ENCODE assay signal across 14 cellular contexts in the genomic region with DNA sequence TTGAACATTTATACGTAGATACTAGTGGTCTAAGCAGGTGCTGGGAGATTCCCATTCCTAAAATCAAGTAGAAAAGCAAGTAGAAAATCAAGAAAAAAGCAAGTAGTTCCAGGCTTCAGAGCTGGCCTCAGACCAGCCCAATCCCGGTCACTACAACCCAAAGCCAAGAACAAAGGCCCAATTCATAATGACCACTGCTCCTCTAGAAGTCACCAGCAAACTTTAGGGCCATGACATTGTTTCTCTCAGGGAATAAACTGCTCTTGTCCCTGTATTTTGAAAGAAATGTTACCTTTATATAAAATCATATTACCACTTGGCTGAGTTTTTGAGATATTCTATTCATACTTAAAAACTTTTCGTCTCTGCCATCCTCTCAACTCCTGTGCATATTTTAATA. TPM values are rescaled to one million over a fixed set of nuclear protein-coding genes. Genes with fewer than 3 reads are reported as not detected.
DNase-seq lines count a peak whose midpoint lies in the region; ATAC-seq and TF ChIP-seq lines count a peak whose summit lies in the region.
"Had no signal": no experiment of that assay in that cellular context is flagged by ENCODE, and none has a peak within 500 bp of the region (broad histone marks: within the 10 kb centered on the region; RNA-seq: fewer than 3 reads in every experiment).

No MANE protein-coding gene starts in this region.

- 38 to 49% methylated on average over 3 of the region's 3 CpGs for WGBS in heart right ventricle, 2 donors
- 49 to 52% methylated on average over 3 of the region's 3 CpGs for WGBS in tibial nerve, 2 donors

- TF ChIP-seq EP300 in tibial nerve (IDR thresholded peaks at IDR 0.05), result no peak

- DNase-seq in breast epithelium (ENCODE audit: low spot score in 2 of 2), result no peak
- DNase-seq in heart right ventricle, result no peak
- DNase-seq in neural crest cell (ENCODE audit: low read depth, low spot score), result no peak
- DNase-seq in tibial nerve (ENCODE audit: low spot score in 2 of 2), result no peak
- no peak for DNase-seq in activated CD4-positive, alpha-beta T cell treated with anti-CD3 and anti-CD28 coated beads, Interleukin-2, amount 50 U/mL, for 4 hours
- no peak for DNase-seq in CD4-positive, alpha-beta T cell
- DNase-seq in activated T-helper 1 cell treated with anti-CD3 and anti-CD28 coated beads, Interleukin-12 subunit alpha, Interleukin-12 subunit beta, Interleukin-2, Interleukin-4 antibody, amounts not matched to agents 30 ng/mL and 10 ng/mL and 1 ng/mL, durations not matched to agents 14 hours and 24 hours and 36 hours (ENCODE audit: low spot score), result no peak
- DNase-seq: activated CD8-positive, alpha-beta memory T cell treated with anti-CD3 and anti-CD28 coated beads, Interleukin-2, amount 50 U/mL, for 4 hours; Kasumi-1; NCI-H146; T-cell; upper lobe of right lung had no signal

- H3K4me3 ChIP-seq in breast epithelium (no peak overlapping the region), heart right ventricle (peak overlapping the region in 1 of 10 donors; percentile 2), tibial nerve (no peak overlapping the region)
- H3K4me3 ChIP-seq: upper lobe of right lung had no signal

- H3K27ac Mint-ChIP-seq in neural crest cell (ENCODE audit: unreplicated experiment), result peak overlapping the region; percentile 91
- H3K27ac Mint-ChIP-seq in CD4-positive, alpha-beta T cell, result no peak overlapping the region
- no peak overlapping the region for H3K27ac Mint-ChIP-seq in activated T-helper 1 cell treated with anti-CD3 and anti-CD28 coated beads, Interleukin-12 subunit alpha, Interleukin-12 subunit beta, Interleukin-2, Interleukin-4 antibody, amounts not matched to agents 30 ng/mL and 10 ng/mL and 1 ng/mL, durations not matched to agents 14 hours and 24 hours and 36 hours
- H3K27ac Mint-ChIP-seq: activated naive CD4-positive, alpha-beta T cell treated with anti-CD3 and anti-CD28 coated beads, Interleukin-2, amount 50 U/mL, for 72 hours; T-cell had no signal

- H3K9me3 ChIP-seq in breast epithelium (no peaks in the 10 kb centered on the region), heart right ventricle (no peaks in the 10 kb centered on the region), tibial nerve (no peaks in the 10 kb centered on the region)
- H3K9me3 ChIP-seq in CD4-positive, alpha-beta T cell (ENCODE audit: control insufficient read depth, low read length), result no peaks in the 10 kb centered on the region
- H3K9me3 ChIP-seq: upper lobe of right lung had no signal

- no peak for TF ChIP-seq CTCF in breast epithelium (IDR thresholded peaks at IDR 0.05)
- no peak for TF ChIP-seq CTCF in heart right ventricle (IDR thresholded peaks at IDR 0.05)
- TF ChIP-seq CTCF in neural crest cell (conservative IDR thresholded peaks at IDR 0.05), result no peak
- TF ChIP-seq CTCF in tibial nerve (IDR thresholded peaks at IDR 0.05), result no peak
- TF ChIP-seq CTCF in CD4-positive, alpha-beta T cell (IDR thresholded peaks at IDR 0.05), result no peak

- no peaks in the 10 kb centered on the region for H3K27me3 Mint-ChIP-seq in neural crest cell (ENCODE audit: low read depth)
- peaks cover 10% of the 10 kb centered on the region for H3K27me3 Mint-ChIP-seq in CD4-positive, alpha-beta T cell
- H3K27me3 Mint-ChIP-seq in activated T-helper 1 cell treated with anti-CD3 and anti-CD28 coated beads, Interleukin-12 subunit alpha, Interleukin-12 subunit beta, Interleukin-2, Interleukin-4 antibody, amounts not matched to agents 30 ng/mL and 10 ng/mL and 1 ng/mL, durations not matched to agents 14 hours and 24 hours and 36 hours (ENCODE audit: insufficient read depth), result peaks cover 2% of the 10 kb centered on the region

- no peaks in the 10 kb centered on the region for H3K36me3 ChIP-seq in breast epithelium
- peaks cover 0 to 6% (median 0%) of the 10 kb centered on the region in 9 donors for H3K36me3 ChIP-seq in heart right ventricle
- no peaks in the 10 kb centered on the region for H3K36me3 ChIP-seq in tibial nerve
- H3K36me3 ChIP-seq: upper lobe of right lung had no signal

- CTCF ChIA-PET in CD4-positive, alpha-beta T cell (lab: Charles Lee), result no interaction called here

- H3K36me3 Mint-ChIP-seq in neural crest cell (ENCODE audit: low read depth), result peaks cover 14% of the 10 kb centered on the region
- H3K36me3 Mint-ChIP-seq in CD4-positive, alpha-beta T cell (ENCODE audit: low read depth), result no peaks in the 10 kb centered on the region
- no peaks in the 10 kb centered on the region for H3K36me3 Mint-ChIP-seq in activated T-helper 1 cell treated with anti-CD3 and anti-CD28 coated beads, Interleukin-12 subunit alpha, Interleukin-12 subunit beta, Interleukin-2, Interleukin-4 antibody, amounts not matched to agents 30 ng/mL and 10 ng/mL and 1 ng/mL, durations not matched to agents 14 hours and 24 hours and 36 hours (ENCODE audit: low read depth)
- H3K36me3 Mint-ChIP-seq: activated naive CD4-positive, alpha-beta T cell treated with anti-CD3 and anti-CD28 coated beads, Interleukin-2, amount 50 U/mL, for 72 hours; T-cell had no signal

- H3K4me3 Mint-ChIP-seq in neural crest cell, result peak overlapping the region; percentile 71
- H3K4me3 Mint-ChIP-seq in CD4-positive, alpha-beta T cell, result no peak overlapping the region
- no peak overlapping the region for H3K4me3 Mint-ChIP-seq in activated T-helper 1 cell treated with anti-CD3 and anti-CD28 coated beads, Interleukin-12 subunit alpha, Interleukin-12 subunit beta, Interleukin-2, Interleukin-4 antibody, amounts not matched to agents 30 ng/mL and 10 ng/mL and 1 ng/mL, durations not matched to agents 14 hours and 24 hours and 36 hours
- H3K4me3 Mint-ChIP-seq: central memory CD8-positive, alpha-beta T cell; T-cell had no signal

- H3K4me1 Mint-ChIP-seq in neural crest cell, result peaks cover 49% of the 10 kb centered on the region
- no peaks in the 10 kb centered on the region for H3K4me1 Mint-ChIP-seq in CD4-positive, alpha-beta T cell (ENCODE audit: low read depth)
- H3K4me1 Mint-ChIP-seq in activated T-helper 1 cell treated with anti-CD3 and anti-CD28 coated beads, Interleukin-12 subunit alpha, Interleukin-12 subunit beta, Interleukin-2, Interleukin-4 antibody, amounts not matched to agents 30 ng/mL and 10 ng/mL and 1 ng/mL, durations not matched to agents 14 hours and 24 hours and 36 hours (ENCODE audit: low read depth), result no peaks in the 10 kb centered on the region
- H3K4me1 Mint-ChIP-seq: central memory CD8-positive, alpha-beta T cell; T-cell had no signal

- TF ChIP-seq POLR2A in breast epithelium (IDR thresholded peaks at IDR 0.05) (no peak), tibial nerve (IDR thresholded peaks at IDR 0.05) (no peak)

- peak in 3 of 8 donors; percentile 34 to 39 (median 38) for ATAC-seq in heart right ventricle
- no peak for ATAC-seq in CD4-positive, alpha-beta T cell (ENCODE audit: poor library complexity)
- ATAC-seq: activated naive CD4-positive, alpha-beta T cell treated with anti-CD3 and anti-CD28 coated beads, Interleukin-2, amount 50 U/mL, for 72 hours; T-cell had no signal

- POLR2A ChIA-PET in CD4-positive, alpha-beta T cell (lab: Charles Lee), result no interaction called here

- H3K4me1 ChIP-seq in breast epithelium (no peaks in the 10 kb centered on the region), heart right ventricle (peaks cover 16 to 90% (median 69%) of the 10 kb centered on the region in 9 donors), tibial nerve (peaks cover 0 to 39% (median 9%) of the 10 kb centered on the region in 4 donors)

- no peaks in the 10 kb centered on the region for H3K9me3 Mint-ChIP-seq in neural crest cell
- no peaks in the 10 kb centered on the region for H3K9me3 Mint-ChIP-seq in CD4-positive, alpha-beta T cell
- no peaks in the 10 kb centered on the region for H3K9me3 Mint-ChIP-seq in activated T-helper 1 cell treated with anti-CD3 and anti-CD28 coated beads, Interleukin-12 subunit alpha, Interleukin-12 subunit beta, Interleukin-2, Interleukin-4 antibody, amounts not matched to agents 30 ng/mL and 10 ng/mL and 1 ng/mL, durations not matched to agents 14 hours and 24 hours and 36 hours
- H3K9me3 Mint-ChIP-seq: activated naive CD4-positive, alpha-beta T cell treated with anti-CD3 and anti-CD28 coated beads, Interleukin-2, amount 50 U/mL, for 72 hours; central memory CD8-positive, alpha-beta T cell; T-cell had no signal

- H3K27me3 ChIP-seq in breast epithelium (no peaks in the 10 kb centered on the region), heart right ventricle (no peaks in the 10 kb centered on the region), tibial nerve (no peaks in the 10 kb centered on the region)
- H3K27me3 ChIP-seq in CD4-positive, alpha-beta T cell (ENCODE audit: control insufficient read depth, insufficient read depth, low read length), result no peaks in the 10 kb centered on the region
- H3K27me3 ChIP-seq: upper lobe of right lung had no signal

- H3K27ac ChIP-seq in breast epithelium (peak overlapping the region; percentile 68 to 72), heart right ventricle (peak overlapping the region; percentile 9 to 84 (median 50)), tibial nerve (peak overlapping the region; percentile 15 to 76 (median 50))
- no peak overlapping the region for H3K27ac ChIP-seq in CD4-positive, alpha-beta T cell (ENCODE audit: low read depth, low read length)

- intact Hi-C loops in breast epithelium (cut with DNase I; ENCODE audit: low total_unique reads), result no loop called here
- intact Hi-C loops in heart right ventricle (cut with DNase I), result loop anchor here in 5 of 10 donors (2.0 to 5.0 kb wide), 4 partner anchors 50 to 125 kb away; no protein-coding TSS in a partner anchor
- intact Hi-C loops in CD4-positive, alpha-beta T cell (cut with DNase I, micrococcal nuclease), result loop anchor here in 1 of 2 experiments (5.0 kb wide), 1 partner anchor 530 kb away; no protein-coding TSS in a partner anchor
- intact Hi-C loops in activated T-helper 1 cell treated with anti-CD3 and anti-CD28 coated beads, Interleukin-12 subunit alpha, Interleukin-12 subunit beta, Interleukin-2, Interleukin-4 antibody, amounts not matched to agents 30 ng/mL and 10 ng/mL and 1 ng/mL, durations not matched to agents 14 hours and 24 hours and 36 hours (cut with micrococcal nuclease), result loop anchor here (5.0 to 10.0 kb wide), 2 partner anchors 332 to 1060 kb away; no protein-coding TSS in a partner anchor

RNA-seq across cellular contexts. Expression of a gene that starts 42.7 kb away (rescaled TPM):
- 10 to 100 TPM in 1 of 3 donors, 1 to 10 TPM in 2; 1.6 to 14.2 (median 8.8) TPM for total RNA-seq in breast epithelium
- total RNA-seq in heart right ventricle, result 10 to 100 TPM; 35.4 to 66.2 (median 57.9) TPM
- 10 to 100 TPM; 14.8 to 62.5 TPM for polyA plus RNA-seq in heart right ventricle
- 30.3 and 31.6 TPM in 2 replicates for total RNA-seq in neural crest cell
- 10 to 100 TPM; 12.6 to 36.0 (median 27.5) TPM for total RNA-seq in tibial nerve
- not detected for total RNA-seq in CD4-positive, alpha-beta T cell
- 0.12 TPM in 1 of 2 replicates, not detected in the other for total RNA-seq in activated T-helper 1 cell treated with anti-CD3 and anti-CD28 coated beads, Interleukin-12 subunit alpha, Interleukin-12 subunit beta, Interleukin-2, Interleukin-4 antibody, amounts not matched to agents 30 ng/mL and 10 ng/mL and 1 ng/mL, durations not matched to agents 14 hours and 24 hours and 36 hours
- total RNA-seq: activated naive CD4-positive, alpha-beta T cell treated with anti-CD3 and anti-CD28 coated beads, Interleukin-2, amount 50 U/mL, for 72 hours had no signal
